1 cellular context compared by ENCODE assay signal in genomic region chr2:240918258-240919091, GRCh38.
TF ChIP-seq lines count a peak whose summit lies in the region.

No MANE protein-coding gene starts in this region.

TF ChIP-seq in IMR-90, 13 proteins besides CTCF, POLR2A, EP300 and RAD21 (continued from another document):
- TF ChIP-seq MXI1 (IDR thresholded peaks at IDR 0.05; ENCODE audit: borderline replicate concordance, low read depth, low read length), result no peak
- no peak for TF ChIP-seq CHD1 (IDR thresholded peaks at IDR 0.05; ENCODE audit: low read depth, low read length)
- TF ChIP-seq, protein P1, sequence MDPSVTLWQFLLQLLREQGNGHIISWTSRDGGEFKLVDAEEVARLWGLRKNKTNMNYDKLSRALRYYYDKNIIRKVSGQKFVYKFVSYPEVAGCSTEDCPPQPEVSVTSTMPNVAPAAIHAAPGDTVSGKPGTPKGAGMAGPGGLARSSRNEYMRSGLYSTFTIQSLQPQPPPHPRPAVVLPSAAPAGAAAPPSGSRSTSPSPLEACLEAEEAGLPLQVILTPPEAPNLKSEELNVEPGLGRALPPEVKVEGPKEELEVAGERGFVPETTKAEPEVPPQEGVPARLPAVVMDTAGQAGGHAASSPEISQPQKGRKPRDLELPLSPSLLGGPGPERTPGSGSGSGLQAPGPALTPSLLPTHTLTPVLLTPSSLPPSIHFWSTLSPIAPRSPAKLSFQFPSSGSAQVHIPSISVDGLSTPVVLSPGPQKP (IDR thresholded peaks at IDR 0.05; ENCODE audit: borderline replicate concordance, low read depth, low read length), result no peak
- TF ChIP-seq MAFK (IDR thresholded peaks at IDR 0.05; ENCODE audit: low read depth, low read length), result no peak
- no peak for TF ChIP-seq FOS (IDR thresholded peaks at IDR 0.05; ENCODE audit: low read depth, low read length)
TF ChIP-seq in IMR-90: peak in this region for 0.
